In the genomic region with DNA sequence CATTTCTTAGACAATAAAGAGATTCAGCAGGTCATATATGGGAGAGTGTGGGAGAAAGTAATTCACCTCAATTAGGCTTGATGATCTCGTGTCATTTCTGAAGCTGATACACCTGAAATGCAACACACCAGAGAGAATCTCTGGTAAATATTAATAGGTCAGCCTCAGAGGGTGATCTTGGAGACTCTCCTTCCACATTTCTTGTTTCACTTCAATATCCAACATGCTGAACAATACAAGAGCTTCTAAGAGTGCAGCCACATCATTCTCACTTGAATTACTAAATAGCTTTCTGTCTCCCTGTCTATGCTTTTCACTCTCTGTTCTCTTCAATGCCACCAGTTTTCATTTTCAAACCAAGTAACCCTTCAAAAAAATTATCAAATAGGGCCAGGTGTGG, we compare ENCODE assay signal across 27 cellular contexts.
DNase-seq lines count a peak whose midpoint lies in the region; ATAC-seq, FAIRE-seq and TF ChIP-seq lines count a peak whose summit lies in the region.
"Had no signal": no experiment of that assay in that cellular context is flagged by ENCODE, and none has a peak within 500 bp of the region (broad histone marks: within the 10 kb centered on the region; RNA-seq: fewer than 3 reads in every experiment).

No MANE protein-coding gene starts in this region.

- intact Hi-C loops in GM12878 (cut with micrococcal nuclease; ENCODE audit: unreplicated experiment) (no loop called here), Caco-2 (cut with micrococcal nuclease; ENCODE audit: unreplicated experiment) (no loop called here), ascending aorta (cut with DNase I) (no loop called here)

- no peaks in the 10 kb centered on the region for H3K79me2 ChIP-seq in GM12878 (ENCODE audit: control insufficient read depth, insufficient read depth, low read length)

- ATAC-seq in GM18861 (IDR thresholded peaks at IDR 0.05; ENCODE audit: unreplicated experiment) = peak; percentile 48
- ATAC-seq in HG03354 (IDR thresholded peaks at IDR 0.05; ENCODE audit: poor library complexity, severe bottlenecking, unreplicated experiment) = peak; percentile 55
- ATAC-seq in GM12878 = peak; percentile 31; the same call in 2 of the 3 replicates

- H3K4me3 ChIP-seq in GM12878 (no peak overlapping the region), Caco-2 (ENCODE audit: low read depth, low read length) (no peak overlapping the region), ascending aorta (no peak overlapping the region)
- H3K4me3 ChIP-seq: BLaER1 had no signal

- RAD21 ChIA-PET in GM12878 (lab: Charles Lee; ENCODE audit: unreplicated experiment) = no interaction called here

- H3K27me3 ChIP-seq in GM12878 (replicated peaks in 1 of 2; ENCODE audit: control insufficient read depth in 2 of 2, insufficient read depth in 2 of 2, low read length in 1 of 2) (no peaks in the 10 kb centered on the region), Caco-2 (replicated peaks; ENCODE audit: control insufficient read depth, insufficient read depth, low read length) (no peaks in the 10 kb centered on the region), ascending aorta (no peaks in the 10 kb centered on the region)
- H3K27me3 ChIP-seq: BE2C, BLaER1 had no signal

- CTCF ChIA-PET in GM12878 (lab: Yijun Ruan, JAX) (interaction anchor here (1.1 kb wide), 1 partner anchor 17 kb away, joined by 5 read pairs; no protein-coding TSS in a partner anchor), Caco-2 (lab: Charles Lee) (no interaction called here)

- SMC1A ChIA-PET in GM12878 (lab: Charles Lee; ENCODE audit: uncharacterized antibody, unreplicated experiment) = interaction anchor here (0.6 to 1.3 kb wide), 4 partner anchors 17 to 23 kb away, joined by 3 read pairs; no protein-coding TSS in a partner anchor

- BruUV-seq in GM12878 (replicated peaks; lab: Mats Ljungman, UMichigan) = no TSS peak
- BruUV-seq in Caco-2 (replicated peaks; lab: Mats Ljungman, UMichigan) = no TSS peak

- no peak overlapping the region for H3K9ac ChIP-seq in GM12878 (ENCODE audit: control insufficient read depth, insufficient read depth, low read length)
- H3K9ac ChIP-seq: BLaER1 had no signal

- peak; percentile 2 for DNase-seq in GM12878 (ENCODE audit: low read depth, low spot score)
- DNase-seq in D341Med (ENCODE audit: low spot score) = no peak
- no peak for DNase-seq in Caco-2
- no peak for DNase-seq in ascending aorta (ENCODE audit: low spot score in 2 of 2)
- DNase-seq: 8988T; ACHN; BE2C; C1 segment of cervical spinal cord; Calu3; CD4-positive, alpha-beta memory T cell; CD4-positive, CD25-positive, alpha-beta regulatory T cell; CD8-positive, alpha-beta memory T cell; COR-L47; DMS 273 treated with DMSO at 0.1 percent for 48 hours; DMS153; DMS53; DMS79; DND-41; EL; GDM1 had no signal

- no peak for TF ChIP-seq POLR2A in GM12878 (IDR thresholded peaks at IDR 0.05; ENCODE audit: low read depth, low read length)

- FAIRE-seq in GM12878 (lab: Jason Lieb, UNC) = no peak
- FAIRE-seq: A204.1, GM12891, GM19239 had no signal

- no peak overlapping the region for H3K4me2 ChIP-seq in GM12878 (ENCODE audit: control insufficient read depth, insufficient read depth)
- H3K4me2 ChIP-seq: BLaER1 had no signal

- no peaks in the 10 kb centered on the region for H3K9me3 Mint-ChIP-seq in Caco-2 (ENCODE audit: unreplicated experiment)

- POLR2A ChIA-PET in GM12878 (lab: Charles Lee) (no interaction called here), Caco-2 (lab: Charles Lee) (no interaction called here)

- in situ Hi-C loops in GM12878 (cut with MboI) = no loop called here

- H3K4me1 ChIP-seq in GM12878 (ENCODE audit: control insufficient read depth, insufficient read depth, low read length) (no peaks in the 10 kb centered on the region), Caco-2 (no peaks in the 10 kb centered on the region), ascending aorta (no peaks in the 10 kb centered on the region)
- H3K4me1 ChIP-seq: BE2C, BLaER1 had no signal

- no peaks in the 10 kb centered on the region for H4K20me1 ChIP-seq in GM12878 (ENCODE audit: control insufficient read depth, insufficient read depth)
- H4K20me1 ChIP-seq: BLaER1 had no signal

- H3K36me3 Mint-ChIP-seq in Caco-2 (ENCODE audit: insufficient read depth, unreplicated experiment) = no peaks in the 10 kb centered on the region

- no peak overlapping the region for H3K27ac Mint-ChIP-seq in Caco-2 (ENCODE audit: unreplicated experiment)
- H3K27ac Mint-ChIP-seq: CD14-positive monocyte; CD4-positive, CD25-positive, alpha-beta regulatory T cell had no signal

- no peak overlapping the region for H3K27ac ChIP-seq in GM12878 (ENCODE audit: control insufficient read depth, insufficient read depth)
- no peak overlapping the region for H3K27ac ChIP-seq in ascending aorta
- H3K27ac ChIP-seq: BLaER1 had no signal

- no peak for TF ChIP-seq EP300 in GM12878 (IDR thresholded peaks at IDR 0.05; ENCODE audit: borderline replicate concordance in 1 of 2, control insufficient read depth in 1 of 2, low read depth in 2 of 2, low read length in 2 of 2)

- H2AFZ ChIP-seq in GM12878 (ENCODE audit: control insufficient read depth, low read depth, low read length) = no peak overlapping the region

- no peaks in the 10 kb centered on the region for H3K27me3 Mint-ChIP-seq in Caco-2 (ENCODE audit: insufficient read depth, unreplicated experiment)
- H3K27me3 Mint-ChIP-seq: CD4-positive, alpha-beta memory T cell; CD4-positive, CD25-positive, alpha-beta regulatory T cell; CD8-positive, alpha-beta memory T cell had no signal

- H3K4me1 Mint-ChIP-seq in Caco-2 (ENCODE audit: low read depth, unreplicated experiment) = no peaks in the 10 kb centered on the region
- H3K4me1 Mint-ChIP-seq: CD14-positive monocyte; CD8-positive, alpha-beta memory T cell had no signal

- no peak for TF ChIP-seq RAD21 in GM12878 (IDR thresholded peaks at IDR 0.05; ENCODE audit: insufficient read depth, low read depth, low read length)

- 94% methylated on average over 1 of the region's 1 CpG for WGBS in GM12878 (ENCODE audit: insufficient coverage, insufficient replicate concordance, low lambda C conversion rate, missing lambda C conversion rate)

- TF ChIP-seq CTCF in GM12878 (IDR thresholded peaks at IDR 0.05 in 2 of 3, conservative IDR thresholded peaks at IDR 0.05 in 1 of 3; ENCODE audit: control insufficient read depth in 2 of 3, extremely low read depth in 1 of 3, insufficient read depth in 1 of 3, low read depth in 3 of 3, low read length in 3 of 3) (no peak), Caco-2 (IDR thresholded peaks at IDR 0.05; ENCODE audit: insufficient read depth in 1 of 2, low read depth in 1 of 2, low read length in 1 of 2, severe bottlenecking in 1 of 2, unreplicated experiment in 1 of 2) (no peak), ascending aorta (IDR thresholded peaks at IDR 0.05) (no peak)

- no peaks in the 10 kb centered on the region for H3K36me3 ChIP-seq in GM12878 (ENCODE audit: control insufficient read depth in 2 of 2, insufficient read depth in 2 of 2, low read length in 1 of 2)
- no peaks in the 10 kb centered on the region for H3K36me3 ChIP-seq in Caco-2 (ENCODE audit: control insufficient read depth, insufficient read depth, low read length)
- H3K36me3 ChIP-seq in ascending aorta = no peaks in the 10 kb centered on the region
- H3K36me3 ChIP-seq: BE2C had no signal

- H3K4me3 Mint-ChIP-seq in Caco-2 (ENCODE audit: unreplicated experiment) = no peak overlapping the region
- H3K4me3 Mint-ChIP-seq: CD14-positive monocyte; CD4-positive, alpha-beta memory T cell; CD4-positive, CD25-positive, alpha-beta regulatory T cell; CD8-positive, alpha-beta memory T cell had no signal

- no peaks in the 10 kb centered on the region for H3K9me3 ChIP-seq in GM12878 (replicated peaks; ENCODE audit: control insufficient read depth, insufficient read depth, low read length)
- no peaks in the 10 kb centered on the region for H3K9me3 ChIP-seq in Caco-2
- no peaks in the 10 kb centered on the region for H3K9me3 ChIP-seq in ascending aorta
- H3K9me3 ChIP-seq: BE2C had no signal

TF ChIP-seq in GM12878, 131 proteins besides CTCF, POLR2A, EP300 and RAD21:
- TF ChIP-seq BMI1 (IDR thresholded peaks at IDR 0.05; ENCODE audit: borderline replicate concordance) (no peak), ZSCAN29 (IDR thresholded peaks at IDR 0.05) (no peak)
TF ChIP-seq in GM12878: peak in this region for 0.
